Comparison of ENCODE assay signal across 2 cellular contexts in the genomic region with DNA sequence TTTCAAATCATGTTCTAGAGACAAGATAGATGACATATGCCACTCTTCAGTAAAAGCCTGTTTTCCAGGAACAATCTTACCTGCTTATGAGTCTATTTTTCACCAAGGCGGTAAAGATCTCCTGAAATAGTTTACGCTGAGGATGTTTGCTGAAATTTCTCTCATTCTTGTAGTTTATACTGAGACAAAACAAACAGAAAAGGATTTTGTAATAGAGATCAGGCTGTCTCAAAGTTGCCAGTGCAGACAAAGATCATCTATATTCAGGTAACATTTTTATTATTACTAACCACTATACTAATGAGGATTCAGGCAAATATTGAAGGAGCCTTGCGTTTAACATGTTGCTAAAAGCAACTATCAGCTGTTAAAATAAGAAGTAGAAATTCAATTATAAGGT.
TF ChIP-seq lines count a peak whose summit lies in the region.

No MANE protein-coding gene starts in this region.

TF ChIP-seq in K562, 482 proteins besides CTCF, POLR2A, EP300 and RAD21 (continued from another document):
- TF ChIP-seq, protein P1, sequence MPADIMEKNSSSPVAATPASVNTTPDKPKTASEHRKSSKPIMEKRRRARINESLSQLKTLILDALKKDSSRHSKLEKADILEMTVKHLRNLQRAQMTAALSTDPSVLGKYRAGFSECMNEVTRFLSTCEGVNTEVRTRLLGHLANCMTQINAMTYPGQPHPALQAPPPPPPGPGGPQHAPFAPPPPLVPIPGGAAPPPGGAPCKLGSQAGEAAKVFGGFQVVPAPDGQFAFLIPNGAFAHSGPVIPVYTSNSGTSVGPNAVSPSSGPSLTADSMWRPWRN (IDR thresholded peaks at IDR 0.05; ENCODE audit: low read depth), result no peak
- TF ChIP-seq, protein P2, sequence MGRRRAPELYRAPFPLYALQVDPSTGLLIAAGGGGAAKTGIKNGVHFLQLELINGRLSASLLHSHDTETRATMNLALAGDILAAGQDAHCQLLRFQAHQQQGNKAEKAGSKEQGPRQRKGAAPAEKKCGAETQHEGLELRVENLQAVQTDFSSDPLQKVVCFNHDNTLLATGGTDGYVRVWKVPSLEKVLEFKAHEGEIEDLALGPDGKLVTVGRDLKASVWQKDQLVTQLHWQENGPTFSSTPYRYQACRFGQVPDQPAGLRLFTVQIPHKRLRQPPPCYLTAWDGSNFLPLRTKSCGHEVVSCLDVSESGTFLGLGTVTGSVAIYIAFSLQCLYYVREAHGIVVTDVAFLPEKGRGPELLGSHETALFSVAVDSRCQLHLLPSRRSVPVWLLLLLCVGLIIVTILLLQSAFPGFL (CRISPR knock-in tag; IDR thresholded peaks at IDR 0.05), result no peak
- TF ChIP-seq PHF8 (IDR thresholded peaks at IDR 0.05; ENCODE audit: borderline replicate concordance, low read length) (no peak), KLF10 (CRISPR knock-in tag; IDR thresholded peaks at IDR 0.05) (no peak), MEIS2 (IDR thresholded peaks at IDR 0.05; ENCODE audit: partially characterized antibody) (no peak), CHD2 (IDR thresholded peaks at IDR 0.05; ENCODE audit: low read depth, low read length) (no peak), XRCC3 (IDR thresholded peaks at IDR 0.05) (no peak), ZNF717 (CRISPR knock-in tag; IDR thresholded peaks at IDR 0.05) (no peak), NRF1 (conservative IDR thresholded peaks at IDR 0.05 in 1 of 2, IDR thresholded peaks at IDR 0.05 in 1 of 2) (no peak), ZNF347 (CRISPR knock-in tag; IDR thresholded peaks at IDR 0.05; ENCODE audit: low read depth) (no peak), NCOA4 (IDR thresholded peaks at IDR 0.05; ENCODE audit: partially characterized antibody) (no peak), L3MBTL2 (IDR thresholded peaks at IDR 0.05) (no peak), EHMT2 (IDR thresholded peaks at IDR 0.05) (no peak), ZNF764 (CRISPR knock-in tag; IDR thresholded peaks at IDR 0.05; ENCODE audit: low read depth) (no peak), ILK (tag; IDR thresholded peaks at IDR 0.05; ENCODE audit: borderline replicate concordance, low read depth) (no peak), TAF1 (IDR thresholded peaks at IDR 0.05; ENCODE audit: control insufficient read depth, extremely low read depth, insufficient read depth, low read length, severe bottlenecking) (no peak), ZZZ3 (IDR thresholded peaks at IDR 0.05) (no peak), ZNF589 (CRISPR knock-in tag; IDR thresholded peaks at IDR 0.05; ENCODE audit: low read depth) (no peak)

TF ChIP-seq in neural cell, 6 proteins besides CTCF, POLR2A, EP300 and RAD21 (continued from another document):
- TF ChIP-seq MXI1 (conservative IDR thresholded peaks at IDR 0.05; ENCODE audit: poor library complexity, severe bottlenecking) (no peak), TAF1 (IDR thresholded peaks at IDR 0.05; ENCODE audit: low read depth) (no peak), POLR2AphosphoS5 (IDR thresholded peaks at IDR 0.05) (no peak), EZH2 (IDR thresholded peaks at IDR 0.05; ENCODE audit: borderline replicate concordance, insufficient read depth, low read length, poor library complexity, severe bottlenecking) (no peak)
- TF ChIP-seq, protein P3, sequence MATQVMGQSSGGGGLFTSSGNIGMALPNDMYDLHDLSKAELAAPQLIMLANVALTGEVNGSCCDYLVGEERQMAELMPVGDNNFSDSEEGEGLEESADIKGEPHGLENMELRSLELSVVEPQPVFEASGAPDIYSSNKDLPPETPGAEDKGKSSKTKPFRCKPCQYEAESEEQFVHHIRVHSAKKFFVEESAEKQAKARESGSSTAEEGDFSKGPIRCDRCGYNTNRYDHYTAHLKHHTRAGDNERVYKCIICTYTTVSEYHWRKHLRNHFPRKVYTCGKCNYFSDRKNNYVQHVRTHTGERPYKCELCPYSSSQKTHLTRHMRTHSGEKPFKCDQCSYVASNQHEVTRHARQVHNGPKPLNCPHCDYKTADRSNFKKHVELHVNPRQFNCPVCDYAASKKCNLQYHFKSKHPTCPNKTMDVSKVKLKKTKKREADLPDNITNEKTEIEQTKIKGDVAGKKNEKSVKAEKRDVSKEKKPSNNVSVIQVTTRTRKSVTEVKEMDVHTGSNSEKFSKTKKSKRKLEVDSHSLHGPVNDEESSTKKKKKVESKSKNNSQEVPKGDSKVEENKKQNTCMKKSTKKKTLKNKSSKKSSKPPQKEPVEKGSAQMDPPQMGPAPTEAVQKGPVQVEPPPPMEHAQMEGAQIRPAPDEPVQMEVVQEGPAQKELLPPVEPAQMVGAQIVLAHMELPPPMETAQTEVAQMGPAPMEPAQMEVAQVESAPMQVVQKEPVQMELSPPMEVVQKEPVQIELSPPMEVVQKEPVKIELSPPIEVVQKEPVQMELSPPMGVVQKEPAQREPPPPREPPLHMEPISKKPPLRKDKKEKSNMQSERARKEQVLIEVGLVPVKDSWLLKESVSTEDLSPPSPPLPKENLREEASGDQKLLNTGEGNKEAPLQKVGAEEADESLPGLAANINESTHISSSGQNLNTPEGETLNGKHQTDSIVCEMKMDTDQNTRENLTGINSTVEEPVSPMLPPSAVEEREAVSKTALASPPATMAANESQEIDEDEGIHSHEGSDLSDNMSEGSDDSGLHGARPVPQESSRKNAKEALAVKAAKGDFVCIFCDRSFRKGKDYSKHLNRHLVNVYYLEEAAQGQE (IDR thresholded peaks at IDR 0.05; ENCODE audit: borderline replicate concordance), result no peak
